ENCODE assay signal across 8 cellular contexts in the genomic region with DNA sequence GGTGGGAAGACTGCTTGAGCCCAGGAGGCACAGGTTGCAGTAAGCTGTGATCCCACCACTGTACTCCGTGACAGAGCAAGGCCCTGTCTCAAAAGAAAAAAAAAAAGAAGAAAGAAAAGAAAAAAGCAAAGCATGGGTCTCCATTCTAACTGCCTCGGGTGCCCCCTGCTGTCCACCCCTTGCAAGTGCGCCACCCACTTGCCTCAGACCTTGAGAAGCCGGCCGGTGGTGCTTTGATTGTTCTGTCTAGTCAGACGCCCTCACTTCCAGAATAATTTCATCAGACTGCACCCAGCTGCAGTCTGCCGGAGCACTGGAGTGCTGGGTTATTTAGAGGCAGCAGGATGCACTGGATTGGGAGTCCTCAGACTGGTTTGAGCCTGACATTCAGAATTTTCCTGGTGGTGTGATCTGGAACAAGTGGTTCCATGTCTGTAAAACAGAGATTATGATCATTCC. TPM values are rescaled to one million over a fixed set of nuclear protein-coding genes. Genes with fewer than 3 reads are reported as not detected.
A peak's percentile ranks its signal among the peaks of the same experiment; 100 is the strongest.
DNase-seq lines count a peak whose midpoint lies in the region; ATAC-seq, FAIRE-seq and TF ChIP-seq lines count a peak whose summit lies in the region.

No MANE protein-coding gene starts in this region.

- FAIRE-seq in kidney (lab: Jason Lieb, UNC), result no peak

- no peak overlapping the region for H3K27ac Mint-ChIP-seq in WTC11

- ATAC-seq in WTC11, result peak; percentile 62

- H3K9me3 Mint-ChIP-seq in WTC11, result peaks cover 10% of the 10 kb centered on the region

- H3K4me1 ChIP-seq in kidney (ENCODE audit: control insufficient read depth in 1 of 2, insufficient read depth in 1 of 2, low read depth in 1 of 2, low read length in 2 of 2), result no peaks in the 10 kb centered on the region

- peaks cover 33% of the 10 kb centered on the region for H3K4me1 Mint-ChIP-seq in WTC11

- no peak overlapping the region for H3K4me3 ChIP-seq in kidney (ENCODE audit: low read length in 2 of 2)

- peaks cover 4% of the 10 kb centered on the region; the same call in 1 of the 2 replicates for H3K36me3 Mint-ChIP-seq in WTC11

- H3K9ac ChIP-seq in kidney (ENCODE audit: low read length in 2 of 2), result no peak overlapping the region

- peak; percentile 82 for TF ChIP-seq CTCF in WTC11 (IDR thresholded peaks at IDR 0.05)
- peak; percentile 67 for TF ChIP-seq CTCF in kidney (IDR thresholded peaks at IDR 0.05; ENCODE audit: borderline replicate concordance, extremely low read depth, insufficient read depth)

- in situ Hi-C loops in T47D (cut with HindIII; ENCODE audit: low pct_unique_long_range_greater_than_20kb, low sequenced_read_pairs), result no loop called here

- no peak overlapping the region for H3K27ac ChIP-seq in kidney (ENCODE audit: low read depth in 2 of 2, low read length in 2 of 2)

- CTCF ChIA-PET in WTC11 (lab: Charles Lee), result interaction anchor here (0.6 to 4.1 kb wide), 36 partner anchors 11 to 275 kb away, joined by 3 to 46 read pairs (median 6); a partner anchor contains a TSS

- DNase-seq in AML-193 (lab: John Stamatoyannopoulos, UW), result peak; percentile 56 to 68
- DNase-seq in H4 (ENCODE audit: low spot score), result peak; percentile 72
- peak; percentile 93 for DNase-seq in NCI-H2227 (lab: John Stamatoyannopoulos, UW; ENCODE audit: unreplicated experiment)
- peak; percentile 91 for DNase-seq in WTC11 (ENCODE audit: low spot score)
- DNase-seq in T47D (ENCODE audit: low read depth in 1 of 2, low spot score in 1 of 2), result peak; percentile 48 to 79
- peak; percentile 87 for DNase-seq in kidney
- peak; percentile 83 for DNase-seq in stimulated activated CD4-positive, alpha-beta T cell treated with anti-CD3 and anti-CD28 coated beads, Interleukin-1b, Interleukin-23, amount 100 ng/mL, for 48 hours
- no peak for DNase-seq in cortex of kidney (lab: John Stamatoyannopoulos, UW)

- no peak overlapping the region for H3K4me3 Mint-ChIP-seq in WTC11

- intact Hi-C loops in kidney (cut with DNase I), result no loop called here

- no peaks in the 10 kb centered on the region for H3K36me3 ChIP-seq in kidney (ENCODE audit: control insufficient read depth in 1 of 2, insufficient read depth in 2 of 2, low read length in 2 of 2)

- H3K27me3 Mint-ChIP-seq in WTC11 (ENCODE audit: low read depth), result peaks cover 6% of the 10 kb centered on the region; the same call in 1 of the 2 replicates

- no peaks in the 10 kb centered on the region for H3K9me3 ChIP-seq in kidney (ENCODE audit: control insufficient read depth in 1 of 2, low read length in 2 of 2)

- POLR2A ChIA-PET in WTC11 (lab: Charles Lee), result interaction anchor here (0.7 to 1.5 kb wide), 2 partner anchors 50 to 157 kb away, joined by 3 to 5 read pairs; no protein-coding TSS in a partner anchor

TF ChIP-seq in WTC11, 78 proteins besides CTCF, POLR2A, EP300 and RAD21:
- TF ChIP-seq ZNF423 (CRISPR knock-in tag; IDR thresholded peaks at IDR 0.05), result no peak
- TF ChIP-seq CREM (CRISPR knock-in tag; IDR thresholded peaks at IDR 0.05), result no peak
- no peak for TF ChIP-seq ZNF317 (CRISPR knock-in tag; IDR thresholded peaks at IDR 0.05; ENCODE audit: borderline replicate concordance, low read depth)
- no peak for TF ChIP-seq SMAD4 (CRISPR knock-in tag; IDR thresholded peaks at IDR 0.05)
- TF ChIP-seq, protein P1, sequence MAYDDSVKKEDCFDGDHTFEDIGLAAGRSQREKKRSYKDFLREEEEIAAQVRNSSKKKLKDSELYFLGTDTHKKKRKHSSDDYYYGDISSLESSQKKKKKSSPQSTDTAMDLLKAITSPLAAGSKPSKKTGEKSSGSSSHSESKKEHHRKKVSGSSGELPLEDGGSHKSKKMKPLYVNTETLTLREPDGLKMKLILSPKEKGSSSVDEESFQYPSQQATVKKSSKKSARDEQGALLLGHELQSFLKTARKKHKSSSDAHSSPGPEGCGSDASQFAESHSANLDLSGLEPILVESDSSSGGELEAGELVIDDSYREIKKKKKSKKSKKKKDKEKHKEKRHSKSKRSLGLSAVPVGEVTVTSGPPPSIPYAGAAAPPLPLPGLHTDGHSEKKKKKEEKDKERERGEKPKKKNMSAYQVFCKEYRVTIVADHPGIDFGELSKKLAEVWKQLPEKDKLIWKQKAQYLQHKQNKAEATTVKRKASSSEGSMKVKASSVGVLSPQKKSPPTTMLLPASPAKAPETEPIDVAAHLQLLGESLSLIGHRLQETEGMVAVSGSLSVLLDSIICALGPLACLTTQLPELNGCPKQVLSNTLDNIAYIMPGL (CRISPR knock-in tag; IDR thresholded peaks at IDR 0.05), result 0 out of 2 replicates have a peak, but pooled peaks have one; percentile 26
- peak; percentile 75; the same call in 1 of the 2 replicates for TF ChIP-seq GABPB1 (CRISPR knock-in tag; IDR thresholded peaks at IDR 0.05)

RNA-seq across cellular contexts. Expression of a gene that starts 17.6 kb away (rescaled TPM):
- 30.5 and 39.7 TPM in 2 replicates for total RNA-seq in H4 (2014; rRNA removed; shearing (Covaris generic))
- 44.8 to 54.9 TPM (median 50.6 TPM) in 3 replicates for total RNA-seq in WTC11 (2021)
- 52.0 TPM for total RNA-seq in kidney
- polyA plus RNA-seq in kidney (ENCODE audit: insufficient read depth, low read depth, low replicate concordance), result 26.3 TPM

RNA-seq across cellular contexts. Expression of a gene that starts 39.9 kb away (rescaled TPM):
- not detected in 2 replicates for total RNA-seq in H4 (2014; rRNA removed; shearing (Covaris generic))
- total RNA-seq in WTC11 (2021) (1.2 to 1.4 TPM (median 1.3 TPM) in 3 replicates), kidney (24.0 TPM)
- polyA plus RNA-seq in kidney (ENCODE audit: insufficient read depth, low read depth, low replicate concordance), result 3.9 TPM

Comparison
In these comparisons a context has a peak if more than half of its experiments do, and no peak if none do; other contexts are left out.
1. RNA of a gene that starts 39.9 kb away (total RNA-seq): 24.0 TPM in kidney (single experiment); 1.2 to 1.4 TPM in WTC11 and not detected in H4; every median in the first group is over 10 times any median in the second.